ENCODE assay signal across 29 cellular contexts in the genomic region with DNA sequence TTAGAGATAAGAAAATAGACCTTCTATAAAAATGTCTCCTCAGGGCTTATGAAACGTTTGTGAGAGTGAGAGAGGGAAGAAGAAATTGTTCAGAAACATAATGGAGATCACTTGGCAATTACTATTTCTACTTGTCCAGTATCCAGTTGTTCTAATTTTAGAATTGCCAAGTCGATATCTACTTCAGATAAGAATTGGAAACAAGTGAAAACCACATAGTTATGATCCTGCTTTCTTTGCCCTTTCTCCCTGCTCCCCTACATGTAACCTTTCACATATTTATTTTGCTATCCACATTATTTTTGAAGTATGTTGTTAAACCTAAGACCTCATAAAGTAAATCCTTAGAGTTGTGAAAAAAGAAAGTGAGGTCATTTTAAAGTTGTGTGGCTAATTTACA.
"Had no signal": no experiment of that assay in that cellular context is flagged by ENCODE, and none has a peak within 500 bp of the region (broad histone marks: within the 10 kb centered on the region; RNA-seq: fewer than 3 reads in every experiment).

No MANE protein-coding gene starts in this region.

- H3K4me1 ChIP-seq: left ventricle myocardium inferior, neural progenitor cell, parathyroid adenoma, psoas muscle, suprapubic skin, tibial artery, upper lobe of right lung had no signal

- H3K27me3 Mint-ChIP-seq: naive thymus-derived CD8-positive, alpha-beta T cell; stimulated activated naive CD8-positive, alpha-beta T cell treated with anti-CD3 and anti-CD28 coated beads, Interleukin-15, Interleukin-2, amounts not matched to agents 100 ng/mL and 50 ng/mL, for 24 hours had no signal

- H3K9me3 Mint-ChIP-seq: nephron progenitor cell; neural progenitor cell; stimulated activated naive CD8-positive, alpha-beta T cell treated with anti-CD3 and anti-CD28 coated beads, Interleukin-15, Interleukin-2, amounts not matched to agents 100 ng/mL and 50 ng/mL, for 24 hours had no signal

- H3K4me3 ChIP-seq: left ventricle myocardium inferior, lung, neural progenitor cell, psoas muscle, skin epidermis, suprapubic skin, thoracic aorta, tibial artery, upper lobe of right lung had no signal

- DNase-seq: head of caudate nucleus; hippocampal formation; kidney glomerular epithelial cell; left cardiac atrium; left ventricle myocardium inferior; mesenchymal stem cell; naive thymus-derived CD8-positive, alpha-beta T cell; nephron progenitor cell; occipital lobe; psoas muscle; stimulated activated CD4-positive, alpha-beta T cell treated with anti-CD3 and anti-CD28 coated beads, Interleukin-12 subunit alpha, Interleukin-12 subunit beta, amount 100 ng/mL, for 4 hours; stimulated activated CD4-positive, alpha-beta T cell treated with anti-CD3 and anti-CD28 coated beads, Interleukin-15, amount 100 ng/mL, for 24 hours; stimulated activated CD4-positive, alpha-beta T cell treated with anti-CD3 and anti-CD28 coated beads, Interleukin-2, amount 100 ng/mL, for 24 hours; stimulated activated CD4-positive, alpha-beta T cell treated with anti-CD3 and anti-CD28 coated beads, Interleukin-4, amount 100 ng/mL, for 1 hour; stimulated activated naive CD4-positive, alpha-beta T cell; tibial artery; trophoblast cell; upper lobe of right lung had no signal

- H3K9me3 ChIP-seq: left ventricle myocardium inferior, neutrophil, psoas muscle, suprapubic skin, thoracic aorta, tibial artery, upper lobe of right lung had no signal

- H3K79me2 ChIP-seq: parathyroid adenoma had no signal

- H3K36me3 ChIP-seq: left ventricle myocardium inferior, neural progenitor cell, neutrophil, suprapubic skin, thoracic aorta, tibial artery, upper lobe of right lung had no signal

- H2AFZ ChIP-seq: neural progenitor cell, parathyroid adenoma had no signal

- H3K4me3 Mint-ChIP-seq: naive thymus-derived CD8-positive, alpha-beta T cell; nephron progenitor cell; neural progenitor cell; stimulated activated naive CD8-positive, alpha-beta T cell treated with anti-CD3 and anti-CD28 coated beads, Interleukin-15, Interleukin-2, amounts not matched to agents 100 ng/mL and 50 ng/mL, for 24 hours had no signal

- H3K36me3 Mint-ChIP-seq: naive thymus-derived CD8-positive, alpha-beta T cell; neural progenitor cell had no signal

- H3K9ac ChIP-seq: neural progenitor cell, parathyroid adenoma had no signal

- H3K4me2 ChIP-seq: neural progenitor cell had no signal

- H3K27me3 ChIP-seq: neural progenitor cell, neutrophil, suprapubic skin, tibial artery, upper lobe of right lung had no signal

- FAIRE-seq: keratinocyte, urothelium cell line had no signal

- H3K27ac ChIP-seq: left ventricle myocardium inferior, neural progenitor cell, neutrophil, parathyroid adenoma, psoas muscle, skin epidermis, suprapubic skin, thoracic aorta, tibial artery, upper lobe of right lung had no signal

- ATAC-seq: left cardiac atrium; naive thymus-derived CD8-positive, alpha-beta T cell; psoas muscle; sciatic nerve; upper lobe of right lung had no signal

- H3K4me1 Mint-ChIP-seq: naive thymus-derived CD8-positive, alpha-beta T cell; nephron progenitor cell; neural progenitor cell had no signal

- H3K27ac Mint-ChIP-seq: naive thymus-derived CD8-positive, alpha-beta T cell; nephron progenitor cell; neural progenitor cell; stimulated activated naive CD8-positive, alpha-beta T cell treated with anti-CD3 and anti-CD28 coated beads, Interleukin-15, Interleukin-2, amounts not matched to agents 100 ng/mL and 50 ng/mL, for 24 hours had no signal
